ENCODE assay signal across 7 cellular contexts in the genomic region with DNA sequence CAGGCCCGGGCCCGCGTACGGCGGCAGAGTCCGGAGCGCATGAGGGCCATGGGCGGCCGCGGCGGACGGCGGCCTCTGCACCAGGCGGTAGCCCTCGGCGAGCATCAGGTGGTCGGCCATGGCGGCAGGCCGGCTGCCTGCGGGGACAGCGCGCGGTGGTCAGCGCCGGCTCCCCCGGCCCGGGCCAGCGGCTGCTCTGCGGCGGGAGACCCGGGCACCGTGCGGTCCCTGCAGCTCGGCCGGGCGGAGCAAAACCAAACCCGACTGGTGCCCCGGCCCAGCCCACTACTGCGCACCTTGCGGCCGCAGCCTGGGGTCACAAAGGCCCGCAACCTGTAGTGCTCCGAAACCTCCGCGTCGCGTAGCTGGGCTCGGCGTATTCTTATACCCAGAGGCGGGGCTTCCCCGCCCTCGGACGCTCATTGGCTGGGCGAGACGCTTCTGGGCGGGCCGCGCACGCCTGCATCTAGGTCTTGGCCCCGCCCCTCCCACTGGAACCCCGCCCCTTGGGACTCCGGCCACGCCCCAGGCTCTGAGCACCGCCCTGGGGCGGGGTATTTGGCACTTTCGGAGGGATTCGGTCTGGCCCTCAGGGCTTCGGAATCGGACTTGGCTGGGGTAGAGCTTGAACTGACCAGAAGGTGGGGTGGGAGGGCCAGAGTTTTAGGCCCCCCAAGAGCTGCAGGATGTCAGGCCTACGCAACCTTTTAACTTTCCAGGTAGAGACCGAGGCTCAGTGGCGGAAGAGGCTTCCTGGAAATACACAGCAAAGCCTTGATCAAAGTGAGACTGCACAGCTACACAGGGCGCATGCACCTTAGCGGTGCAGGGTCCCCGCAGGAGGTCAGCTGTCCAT.
DNase-seq lines count a peak whose midpoint lies in the region; ATAC-seq and TF ChIP-seq lines count a peak whose summit lies in the region.

TSS of gene CITED4 (minus strand) at position 356 of the 856 bp plus-strand sequence. CDS start at position 120, 236 bp downstream.

- in situ Hi-C loops in brain microvascular endothelial cell (cut with HindIII; ENCODE audit: low pct_ligation_motif_present, low sequenced_read_pairs), result no loop called here

- H3K27ac ChIP-seq in brain microvascular endothelial cell (no peak within 1 kb of the TSS), iPS DF 6.9 (ENCODE audit: low read length) (no peak within 1 kb of the TSS)

- ATAC-seq in GM18502 (IDR thresholded peaks at IDR 0.05; ENCODE audit: poor library complexity, unreplicated experiment) (peak; percentile 93), HG02938 (IDR thresholded peaks at IDR 0.05; ENCODE audit: unreplicated experiment) (peak; percentile 80)

- no peak for TF ChIP-seq CTCF in brain microvascular endothelial cell (IDR thresholded peaks at IDR 0.05; ENCODE audit: low read depth, low read length, missing control alignments)

- H3K4me3 ChIP-seq in brain microvascular endothelial cell (ENCODE audit: low read depth, low read length) (peak within 1 kb of the TSS; percentile 64), iPS DF 6.9 (ENCODE audit: low read length) (peak within 1 kb of the TSS; percentile 68), skeletal muscle cell (ENCODE audit: low read depth, low read length) (peak within 1 kb of the TSS; percentile 56)

- DNase-seq in NCI-H187 treated with DMSO at 0.1 percent for 48 hours (lab: John Stamatoyannopoulos, UW) (peak; percentile 36), UCSD-AML1 (lab: John Stamatoyannopoulos, UW; ENCODE audit: unreplicated experiment) (peak; percentile 97), brain microvascular endothelial cell (peak; percentile 82), iPS DF 6.9 (ENCODE audit: low read depth, low spot score) (peak; percentile 86), skeletal muscle cell (ENCODE audit: low read depth) (peak; percentile 47)

- H3K36me3 ChIP-seq in brain microvascular endothelial cell (replicated peaks) (no peaks in the 10 kb centered on the region), iPS DF 6.9 (ENCODE audit: control insufficient read depth, insufficient read depth, low read length) (no peaks in the 10 kb centered on the region)

- no peaks in the 10 kb centered on the region for H3K27me3 ChIP-seq in brain microvascular endothelial cell (replicated peaks)
- peaks cover 4% of the 10 kb centered on the region; the same call in 1 of the 2 replicates for H3K27me3 ChIP-seq in iPS DF 6.9 (ENCODE audit: control insufficient read depth, insufficient read depth, low read length)

- H3K4me1 ChIP-seq in iPS DF 6.9 (ENCODE audit: control insufficient read depth, insufficient read depth, low read length), result 0 out of 2 replicates have a peak, but pooled peaks cover 4% of the 10 kb centered on the region

- WGBS in iPS DF 6.9 (ENCODE audit: insufficient coverage, insufficient read length), result no CpG with 5 or more reads among the region's 75 CpGs

- H3K9me3 ChIP-seq in iPS DF 6.9 (ENCODE audit: control insufficient read depth, insufficient read depth, low read length), result no peaks in the 10 kb centered on the region

Comparison
In these comparisons a context has a peak if more than half of its experiments do, and no peak if none do; other contexts are left out.
1. DNase-seq: peak in every context shown above with its lines; median percentile 97 in UCSD-AML1; 86 in iPS DF 6.9; 82 in brain microvascular endothelial cell; 47 in skeletal muscle cell; 36 in NCI-H187 treated with DMSO at 0.1 percent for 48 hours.